In genomic region chr22:38115423-38116205, GRCh38 we compare ENCODE assay signal across 1 cellular context.
TF ChIP-seq lines count a peak whose summit lies in the region.

No MANE protein-coding gene starts in this region.

TF ChIP-seq in HepG2, 621 proteins besides CTCF, POLR2A, EP300 and RAD21:
- TF ChIP-seq ZNF530 (CRISPR knock-in tag; IDR thresholded peaks at IDR 0.05; ENCODE audit: low read depth): no peak
- TF ChIP-seq AGO2 (optimal IDR thresholded peaks at IDR 0.05; ENCODE audit: low read depth, low read length): peak; percentile 17
